ENCODE assay signal across 11 cellular contexts in the genomic region with DNA sequence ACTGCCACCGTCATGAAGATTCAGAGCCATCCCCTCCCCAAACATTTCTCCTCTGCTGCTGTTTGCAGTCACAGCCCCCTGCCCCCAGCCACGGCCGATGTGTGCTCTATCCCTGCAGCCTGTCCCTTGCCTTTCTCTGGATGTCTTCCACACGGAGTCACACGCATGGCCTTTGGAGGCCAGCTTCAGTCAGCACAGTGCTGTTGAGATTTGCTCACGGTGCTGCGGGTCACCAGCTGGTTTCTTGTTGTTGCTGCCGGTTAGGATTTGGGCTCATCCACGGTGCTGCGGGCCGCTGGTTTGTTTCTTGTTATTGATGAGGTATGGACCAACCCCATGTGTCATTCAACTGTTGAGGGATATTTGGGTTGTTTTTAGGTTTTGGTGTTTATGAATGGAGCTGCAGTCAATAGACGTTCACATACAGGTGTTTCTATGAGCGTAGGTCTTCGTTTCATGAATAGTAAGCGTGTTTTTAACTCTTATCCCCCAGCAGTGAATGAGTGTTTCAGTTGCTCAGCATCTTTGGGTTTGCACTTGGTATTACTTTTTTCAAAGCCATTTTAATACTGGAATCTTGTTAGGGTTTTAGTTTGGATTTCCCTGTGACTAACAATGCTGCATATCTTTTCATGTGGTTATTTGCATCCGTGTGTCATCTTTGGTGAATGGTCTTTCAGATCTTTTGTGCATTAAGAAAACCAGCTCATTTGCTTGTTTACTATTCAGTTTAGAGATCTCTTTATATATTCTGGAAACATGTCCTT. TPM values are rescaled to one million over a fixed set of nuclear protein-coding genes. Genes with fewer than 3 reads are reported as not detected.
DNase-seq lines count a peak whose midpoint lies in the region; ATAC-seq, FAIRE-seq and TF ChIP-seq lines count a peak whose summit lies in the region.
"Had no signal": no experiment of that assay in that cellular context is flagged by ENCODE, and none has a peak within 500 bp of the region (broad histone marks: within the 10 kb centered on the region; RNA-seq: fewer than 3 reads in every experiment).

No MANE protein-coding gene starts in this region.

- POLR2A ChIA-PET in OCI-LY7 (lab: Charles Lee), result interaction anchor here (0.6 kb wide), 1 partner anchor 1657 kb away, joined by 3 read pairs; no protein-coding TSS in a partner anchor

- H3K27me3 Mint-ChIP-seq in activated CD8-positive, alpha-beta memory T cell treated with anti-CD3 and anti-CD28 coated beads, Interleukin-2, amount 10 ng/mL, durations not matched to agents 7 days and 5 days, result no peaks in the 10 kb centered on the region

- H3K27ac Mint-ChIP-seq in activated CD8-positive, alpha-beta memory T cell treated with anti-CD3 and anti-CD28 coated beads, Interleukin-2, amount 10 ng/mL, durations not matched to agents 7 days and 5 days, result peak overlapping the region; percentile 96

- FAIRE-seq in GM12892 (lab: Jason Lieb, UNC), result no peak

- peaks cover 75% of the 10 kb centered on the region for H3K4me1 Mint-ChIP-seq in activated CD8-positive, alpha-beta memory T cell treated with anti-CD3 and anti-CD28 coated beads, Interleukin-2, amount 10 ng/mL, durations not matched to agents 7 days and 5 days

- no peaks in the 10 kb centered on the region for H3K9me2 ChIP-seq in OCI-LY7 (ENCODE audit: insufficient read depth, low read length)

- no peaks in the 10 kb centered on the region for H4K20me1 ChIP-seq in OCI-LY7 (ENCODE audit: insufficient read depth, low read length)

- no peak for TF ChIP-seq POLR2A in GM12892 (IDR thresholded peaks at IDR 0.05; ENCODE audit: low read depth, low read length)

- H3K4me2 ChIP-seq in OCI-LY7 (ENCODE audit: low read length), result no peak overlapping the region

- H3K4me1 ChIP-seq in OCI-LY7 (ENCODE audit: insufficient read depth, low read length, poor library complexity, severe bottlenecking) (no peaks in the 10 kb centered on the region), SJCRH30 (no peaks in the 10 kb centered on the region)

- H3K27me3 ChIP-seq in SJCRH30, result no peaks in the 10 kb centered on the region

- no TSS peak for BruUV-seq in OCI-LY7 (replicated peaks; lab: Mats Ljungman, UMichigan)

- DNase-seq in stimulated activated CD4-positive, alpha-beta T cell treated with anti-CD3 and anti-CD28 coated beads, Interleukin-4, amount 100 ng/mL, for 24 hours, result peak; percentile 24
- DNase-seq in stimulated activated CD4-positive, alpha-beta T cell treated with anti-CD3 and anti-CD28 coated beads, Interleukin-4, amount 100 ng/mL, for 1 hour, result no peak
- peak; percentile 49 for DNase-seq in activated CD8-positive, alpha-beta memory T cell treated with anti-CD3 and anti-CD28 coated beads, Interleukin-2, amount 10 ng/mL, durations not matched to agents 7 days and 5 days
- DNase-seq in iPS-NIHi11 (ENCODE audit: low spot score) (peak; percentile 1), OCI-LY7 (ENCODE audit: low spot score) (no peak), GM12892 (ENCODE audit: insufficient read length) (no peak), NCI-H2196 (lab: John Stamatoyannopoulos, UW; ENCODE audit: unreplicated experiment) (no peak), SJCRH30 (no peak)
- DNase-seq: NCI-H2029 had no signal

- no peak for TF ChIP-seq CTCF in OCI-LY7 (conservative IDR thresholded peaks at IDR 0.05; ENCODE audit: low read length)

- ATAC-seq in activated CD8-positive, alpha-beta memory T cell treated with anti-CD3 and anti-CD28 coated beads, Interleukin-2, amount 10 ng/mL, durations not matched to agents 7 days and 5 days, result peak; percentile 20
- ATAC-seq: HCT116, left lung had no signal

- intact Hi-C loops in OCI-LY7 (cut with micrococcal nuclease; ENCODE audit: unreplicated experiment), result no loop called here

- peak overlapping the region; percentile 65 for H3K4me3 Mint-ChIP-seq in activated CD8-positive, alpha-beta memory T cell treated with anti-CD3 and anti-CD28 coated beads, Interleukin-2, amount 10 ng/mL, durations not matched to agents 7 days and 5 days

- H3K79me2 ChIP-seq in OCI-LY7 (ENCODE audit: insufficient read depth, low read depth, low read length), result no peaks in the 10 kb centered on the region

- no peak overlapping the region for H3K27ac ChIP-seq in OCI-LY7 (ENCODE audit: low read depth, low read length, poor library complexity, severe bottlenecking)
- no peak overlapping the region for H3K27ac ChIP-seq in SJCRH30
- H3K27ac ChIP-seq: left lung had no signal

- no peak overlapping the region for H3K4me3 ChIP-seq in OCI-LY7 (ENCODE audit: low read depth, low read length, poor library complexity, severe bottlenecking)
- H3K4me3 ChIP-seq in SJCRH30, result no peak overlapping the region
- H3K4me3 ChIP-seq: left lung had no signal

- H2AFZ ChIP-seq in OCI-LY7 (ENCODE audit: low read length), result no peak overlapping the region

- CTCF ChIA-PET in activated CD8-positive, alpha-beta memory T cell treated with anti-CD3 and anti-CD28 coated beads, Interleukin-2, amount 10 ng/mL, durations not matched to agents 7 days and 5 days (lab: Charles Lee), result interaction anchor here (0.6 to 4.1 kb wide), 9 partner anchors 10 to 49 kb away, joined by 3 to 21 read pairs (median 3); no protein-coding TSS in a partner anchor
- CTCF ChIA-PET in OCI-LY7 (lab: Charles Lee; ENCODE audit: unreplicated experiment), result no interaction called here

- no peaks in the 10 kb centered on the region for H3K36me3 ChIP-seq in OCI-LY7 (ENCODE audit: insufficient read depth, low read length)
- no peaks in the 10 kb centered on the region for H3K36me3 ChIP-seq in SJCRH30
- H3K36me3 ChIP-seq: left lung had no signal

- H3K9me3 ChIP-seq in OCI-LY7 (ENCODE audit: low read length) (no peaks in the 10 kb centered on the region), SJCRH30 (replicated peaks) (no peaks in the 10 kb centered on the region)
- H3K9me3 ChIP-seq: left lung had no signal

- H3K9me3 Mint-ChIP-seq in activated CD8-positive, alpha-beta memory T cell treated with anti-CD3 and anti-CD28 coated beads, Interleukin-2, amount 10 ng/mL, durations not matched to agents 7 days and 5 days (ENCODE audit: low read depth), result peaks cover 10% of the 10 kb centered on the region

- H3K36me3 Mint-ChIP-seq in activated CD8-positive, alpha-beta memory T cell treated with anti-CD3 and anti-CD28 coated beads, Interleukin-2, amount 10 ng/mL, durations not matched to agents 7 days and 5 days, result peaks cover 60% of the 10 kb centered on the region

RNA-seq across cellular contexts. Expression of a gene that starts 57.6 kb away (rescaled TPM):
- total RNA-seq in activated CD8-positive, alpha-beta memory T cell treated with anti-CD3 and anti-CD28 coated beads, Interleukin-2, amount 10 ng/mL, durations not matched to agents 7 days and 5 days, result 10 to 100 TPM; 56.8 to 64.0 TPM
- total RNA-seq in OCI-LY7 (2014; rRNA removed; shearing (Covaris generic)), result 1.2 and 3.4 TPM in 2 replicates
- 1.4 and 2.2 TPM in 2 replicates for total RNA-seq in OCI-LY7 (2022)
- polyA plus RNA-seq in GM12892 (2012; ENCODE audit: missing spikeins), result 21.0 TPM
- 0.15 and 0.20 TPM in 2 replicates for total RNA-seq in SJCRH30 (2014; rRNA removed; shearing (Covaris generic))

Comparison
In these comparisons a context has a peak if more than half of its experiments do, and no peak if none do; other contexts are left out.
1. DNase-seq: peak in stimulated activated CD4-positive, alpha-beta T cell treated with anti-CD3 and anti-CD28 coated beads, Interleukin-4, amount 100 ng/mL, for 24 hours (single experiment), activated CD8-positive, alpha-beta memory T cell treated with anti-CD3 and anti-CD28 coated beads, Interleukin-2, amount 10 ng/mL, durations not matched to agents 7 days and 5 days (single experiment) and iPS-NIHi11 (single experiment); none in stimulated activated CD4-positive, alpha-beta T cell treated with anti-CD3 and anti-CD28 coated beads, Interleukin-4, amount 100 ng/mL, for 1 hour (single experiment), OCI-LY7 (single experiment), GM12892 (single experiment), NCI-H2196 (single experiment) and SJCRH30 (0 of 2).
2. RNA of a gene that starts 57.6 kb away (total RNA-seq): 56.8 to 64.0 TPM in activated CD8-positive, alpha-beta memory T cell treated with anti-CD3 and anti-CD28 coated beads, Interleukin-2, amount 10 ng/mL, durations not matched to agents 7 days and 5 days; 1.2 to 3.4 TPM in OCI-LY7 and 0.15 to 0.20 TPM in SJCRH30; every median in the first group is over 10 times any median in the second.